19 cellular contexts compared by ENCODE assay signal in the genomic region with DNA sequence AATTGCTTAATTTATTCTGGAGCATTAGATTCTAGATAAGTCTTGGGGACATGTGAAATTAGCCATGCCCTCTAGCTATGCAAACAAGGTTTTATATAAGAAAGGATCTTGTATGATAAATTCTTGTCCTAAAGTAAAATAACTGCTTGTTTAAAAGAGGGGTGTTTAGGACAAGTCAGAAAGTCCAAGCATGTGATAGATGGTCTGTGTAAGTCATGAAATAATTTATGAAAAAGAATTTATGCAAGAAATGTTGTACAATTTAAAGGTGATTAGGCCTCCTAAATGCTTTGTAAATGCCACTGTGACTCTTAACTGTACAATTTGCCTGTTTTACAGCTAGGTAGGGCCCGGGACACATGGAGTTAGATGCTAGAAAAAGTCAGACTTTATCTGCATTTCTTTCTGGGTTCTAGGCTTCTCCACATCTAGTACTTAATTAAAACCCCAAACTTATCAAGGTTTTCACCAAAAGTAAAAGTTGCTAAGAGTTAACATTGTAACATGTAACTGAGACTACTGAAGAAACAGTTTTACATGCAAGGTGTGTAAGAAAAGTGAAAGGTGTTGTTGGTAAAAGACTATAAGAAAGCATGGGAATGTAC. TPM values are rescaled to one million over a fixed set of nuclear protein-coding genes. Genes with fewer than 3 reads are reported as not detected.
A peak's percentile ranks its signal among the peaks of the same experiment; 100 is the strongest.
DNase-seq lines count a peak whose midpoint lies in the region; ATAC-seq and TF ChIP-seq lines count a peak whose summit lies in the region.
"Had no signal": no experiment of that assay in that cellular context is flagged by ENCODE, and none has a peak within 500 bp of the region (broad histone marks: within the 10 kb centered on the region; RNA-seq: fewer than 3 reads in every experiment).

No MANE protein-coding gene starts in this region.

- H3K27me3 Mint-ChIP-seq in activated T-cell treated with anti-CD3 and anti-CD28 coated beads, Interleukin-2, amount 50 U/mL, for 24 hours, result no peaks in the 10 kb centered on the region
- H3K27me3 Mint-ChIP-seq: activated T-helper 17 cell treated with anti-CD3 and anti-CD28 coated beads, Interleukin-2, amount 50 U/mL, for 72 hours; progenitor cell of endocrine pancreas had no signal

- peaks cover 25% of the 10 kb centered on the region for H3K9me3 Mint-ChIP-seq in activated T-cell treated with anti-CD3 and anti-CD28 coated beads, Interleukin-2, amount 50 U/mL, for 24 hours
- H3K9me3 Mint-ChIP-seq: activated T-helper 17 cell treated with anti-CD3 and anti-CD28 coated beads, Interleukin-2, amount 50 U/mL, for 72 hours had no signal

- H3K4me3 Mint-ChIP-seq in activated T-cell treated with anti-CD3 and anti-CD28 coated beads, Interleukin-2, amount 50 U/mL, for 24 hours, result no peak overlapping the region
- H3K4me3 Mint-ChIP-seq: activated T-helper 17 cell treated with anti-CD3 and anti-CD28 coated beads, Interleukin-2, amount 50 U/mL, for 72 hours; mesothelial cell of epicardium; nephron progenitor cell had no signal

- H2AFZ ChIP-seq in PC-3 (ENCODE audit: low read length), result no peak overlapping the region
- H2AFZ ChIP-seq: hepatocyte had no signal

- H3K9me2 ChIP-seq in PC-3 (replicated peaks; ENCODE audit: low read length), result no peaks in the 10 kb centered on the region

- peaks cover 30% of the 10 kb centered on the region for H3K9me3 ChIP-seq in PC-3 (ENCODE audit: low read length)

- no peak overlapping the region for H3K27ac ChIP-seq in PC-3 (ENCODE audit: low read length)
- H3K27ac ChIP-seq: hepatocyte, SJSA1 had no signal

- no peaks in the 10 kb centered on the region for H3F3A ChIP-seq in PC-3 (ENCODE audit: low read length, unreplicated experiment)

- CTCF ChIA-PET in PC-3 (lab: Charles Lee), result no interaction called here

- no peak overlapping the region for H3K4me3 ChIP-seq in PC-3 (ENCODE audit: low read length)
- no peak overlapping the region for H3K4me3 ChIP-seq in fibroblast of pulmonary artery (replicated peaks; ENCODE audit: low read depth, low read length)
- H3K4me3 ChIP-seq: hepatocyte, SJSA1 had no signal

- in situ Hi-C loops in Caki2 (cut with HindIII; ENCODE audit: low pct_unique_long_range_greater_than_20kb, low sequenced_read_pairs), result no loop called here

- H3K36me3 ChIP-seq in PC-3 (ENCODE audit: low read depth, low read length), result peaks cover 69% of the 10 kb centered on the region
- H3K36me3 ChIP-seq: SJSA1 had no signal

- POLR2A ChIA-PET in PC-3 (lab: Charles Lee; ENCODE audit: unreplicated experiment), result no interaction called here

- no peaks in the 10 kb centered on the region for H4K20me1 ChIP-seq in PC-3 (ENCODE audit: low read length)

- TF ChIP-seq CTCF in PC-3 (conservative IDR thresholded peaks at IDR 0.05; ENCODE audit: low read depth, low read length) (no peak), fibroblast of pulmonary artery (IDR thresholded peaks at IDR 0.05; ENCODE audit: low read length, missing control alignments) (no peak)

- no peaks in the 10 kb centered on the region for H3K27me3 ChIP-seq in PC-3 (ENCODE audit: low read length)
- H3K27me3 ChIP-seq: hepatocyte, SJSA1 had no signal

- H3K4me1 ChIP-seq in PC-3 (ENCODE audit: insufficient read depth, low read length), result no peaks in the 10 kb centered on the region

- no peak overlapping the region for H3K4me2 ChIP-seq in PC-3 (ENCODE audit: low read length)
- H3K4me2 ChIP-seq: hepatocyte had no signal

- DNase-seq in Caki2 (ENCODE audit: low read depth) (peak; percentile 28), HS-27A (ENCODE audit: low read depth) (peak; percentile 8), PC-3 (peak; percentile 50), fibroblast of pulmonary artery (ENCODE audit: low read depth) (peak; percentile 20), germinal center (ENCODE audit: low spot score) (no peak), Ammon's horn (ENCODE audit: low spot score) (no peak), AG08395 (ENCODE audit: low spot score) (no peak)
- no peak for DNase-seq in activated T-cell treated with anti-CD3 and anti-CD28 coated beads, Interleukin-2, amount 50 U/mL, for 24 hours
- DNase-seq: COR-L47, kidney, NCI-H187, NCI-H510A treated with DMSO at 0.1 percent for 48 hours, nephron progenitor cell had no signal

- BruUV-seq in PC-3 (replicated peaks; lab: Mats Ljungman, UMichigan), result no TSS peak

- H3K79me2 ChIP-seq in PC-3 (ENCODE audit: low read length), result peaks cover 27% of the 10 kb centered on the region

- intact Hi-C loops in PC-3 (cut with micrococcal nuclease), result no loop called here

- ATAC-seq in PC-3, result no peak
- ATAC-seq: activated T-helper 17 cell treated with anti-CD3 and anti-CD28 coated beads, Interleukin-2, amount 50 U/mL, for 72 hours had no signal

- H3K36me3 Mint-ChIP-seq in activated T-cell treated with anti-CD3 and anti-CD28 coated beads, Interleukin-2, amount 50 U/mL, for 24 hours (ENCODE audit: low read depth), result peaks cover 99% of the 10 kb centered on the region

- peaks cover 65% of the 10 kb centered on the region for H3K4me1 Mint-ChIP-seq in activated T-cell treated with anti-CD3 and anti-CD28 coated beads, Interleukin-2, amount 50 U/mL, for 24 hours (ENCODE audit: low read depth)
- H3K4me1 Mint-ChIP-seq: mesothelial cell of epicardium, nephron progenitor cell had no signal

- no peak overlapping the region for H3K27ac Mint-ChIP-seq in activated T-cell treated with anti-CD3 and anti-CD28 coated beads, Interleukin-2, amount 50 U/mL, for 24 hours
- H3K27ac Mint-ChIP-seq: activated T-helper 17 cell treated with anti-CD3 and anti-CD28 coated beads, Interleukin-2, amount 50 U/mL, for 72 hours; mesothelial cell of epicardium; nephron progenitor cell; progenitor cell of endocrine pancreas had no signal

- no peak overlapping the region for H3K9ac ChIP-seq in PC-3 (ENCODE audit: low read length)

RNA-seq across cellular contexts. Expression of gene LINS1, which starts 13.2 kb away (rescaled TPM):
- 7.8 and 16.1 TPM in 2 replicates for total RNA-seq in Caki2 (2014; rRNA removed; shearing (Covaris generic); ENCODE audit: low replicate concordance)
- 8.5 and 12.0 TPM in 2 replicates for total RNA-seq in PC-3 (2014; rRNA removed)

RNA-seq across cellular contexts. Expression of gene ASB7, which starts 13.6 kb away (rescaled TPM):
- 5.0 and 20.2 TPM in 2 replicates for total RNA-seq in Caki2 (2014; rRNA removed; shearing (Covaris generic); ENCODE audit: low replicate concordance)
- 7.8 and 9.6 TPM in 2 replicates for total RNA-seq in PC-3 (2014; rRNA removed)

RNA-seq across cellular contexts. Expression of gene CERS3, which starts 60.0 kb away (rescaled TPM):
- not detected in 2 replicates for total RNA-seq in Caki2 (2014; rRNA removed; shearing (Covaris generic); ENCODE audit: low replicate concordance)
- 0.11 TPM in 1 of 2 replicates, not detected in the other for total RNA-seq in PC-3 (2014; rRNA removed)
- total RNA-seq: HT-29, progenitor cell of endocrine pancreas, SJSA1 had no signal

Comparison
In these comparisons a context has a peak if more than half of its experiments do, and no peak if none do; other contexts are left out.
1. DNase-seq: peak in Caki2 (single experiment), HS-27A (single experiment), PC-3 (single experiment) and fibroblast of pulmonary artery (single experiment); none in activated T-cell treated with anti-CD3 and anti-CD28 coated beads, Interleukin-2, amount 50 U/mL, for 24 hours (single experiment), germinal center (single experiment), Ammon's horn (single experiment) and AG08395 (single experiment).